Comparison of ENCODE assay signal across 14 cellular contexts in the genomic region with DNA sequence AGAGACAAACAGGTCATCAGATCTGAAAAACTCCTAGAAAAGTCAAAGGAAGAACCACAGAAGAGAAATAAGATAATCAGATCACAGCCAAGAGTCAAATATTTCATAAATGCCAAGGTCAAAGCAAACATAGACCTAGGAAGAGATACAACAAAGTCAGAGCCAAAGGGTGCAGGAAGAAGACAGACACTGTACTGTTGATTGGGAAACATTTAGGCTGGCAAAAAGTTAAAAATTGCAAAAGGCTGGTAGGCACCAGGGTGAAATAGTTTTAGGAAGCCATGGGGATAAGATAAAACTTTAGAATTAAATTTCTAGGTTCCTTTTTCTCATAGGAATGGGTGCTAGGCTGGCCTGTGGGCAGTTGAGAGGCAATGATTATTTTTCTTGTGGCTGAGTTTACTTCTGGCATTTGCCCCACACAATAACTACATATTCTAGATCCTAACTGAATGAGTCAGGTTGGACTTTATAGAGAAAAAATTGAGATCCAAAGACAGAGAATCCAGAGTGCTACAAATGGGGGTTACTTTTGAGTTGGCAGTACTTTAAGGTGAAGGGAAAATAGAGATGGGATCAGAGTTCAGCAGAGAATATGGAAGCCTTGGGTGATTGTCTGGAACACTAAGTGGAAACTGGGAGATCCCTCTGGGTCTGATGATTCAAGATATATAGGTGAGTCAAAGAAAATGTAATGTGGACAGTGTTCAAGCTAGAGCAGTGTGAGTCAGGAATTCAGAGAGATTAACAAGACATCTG.
DNase-seq lines count a peak whose midpoint lies in the region; ATAC-seq, FAIRE-seq and TF ChIP-seq lines count a peak whose summit lies in the region.
"Had no signal": no experiment of that assay in that cellular context is flagged by ENCODE, and none has a peak within 500 bp of the region (broad histone marks: within the 10 kb centered on the region; RNA-seq: fewer than 3 reads in every experiment).

No MANE protein-coding gene starts in this region.

- H2AFZ ChIP-seq in keratinocyte (ENCODE audit: control insufficient read depth, low read length): peak overlapping the region; percentile 59

- peak; percentile 58 for FAIRE-seq in keratinocyte (lab: Jason Lieb, UNC)

- dilution Hi-C loops in keratinocyte (cut with MboI; ENCODE audit: extremely low pct_ligation_motif_present, low sequenced_read_pairs): no loop called here

- POLR2A ChIA-PET in MCF 10A (lab: Yijun Ruan, JAX): interaction anchor here (0.6 kb wide), 1 partner anchor 11 kb away, joined by 3 read pairs; no protein-coding TSS in a partner anchor

- H3K9me3 Mint-ChIP-seq in MCF 10A (ENCODE audit: unreplicated experiment): peaks cover 17% of the 10 kb centered on the region

- H3K9me3 ChIP-seq in breast epithelium: no peaks in the 10 kb centered on the region
- no peaks in the 10 kb centered on the region for H3K9me3 ChIP-seq in keratinocyte (ENCODE audit: control insufficient read depth, low read depth, low read length)

- in situ Hi-C loops in astrocyte of the cerebellum (cut with HindIII; ENCODE audit: low sequenced_read_pairs): no loop called here

- ATAC-seq in HG02885 (IDR thresholded peaks at IDR 0.05; ENCODE audit: poor library complexity, unreplicated experiment): no peak
- ATAC-seq: naive thymus-derived CD8-positive, alpha-beta T cell had no signal

- H3K9me1 ChIP-seq in keratinocyte (ENCODE audit: control insufficient read depth, extremely low read depth, insufficient read depth, low read length): no peaks in the 10 kb centered on the region

- H3K27me3 ChIP-seq in breast epithelium (no peaks in the 10 kb centered on the region), keratinocyte (ENCODE audit: control insufficient read depth, extremely low read depth, insufficient read depth, low read length) (no peaks in the 10 kb centered on the region)

- H3K4me3 Mint-ChIP-seq in MCF 10A (ENCODE audit: unreplicated experiment): no peak overlapping the region
- H3K4me3 Mint-ChIP-seq: naive thymus-derived CD8-positive, alpha-beta T cell had no signal

- BruUV-seq in MCF 10A (replicated peaks; lab: Mats Ljungman, UMichigan): no TSS peak

- no peak overlapping the region for H3K4me3 ChIP-seq in breast epithelium
- H3K4me3 ChIP-seq in astrocyte of the cerebellum (ENCODE audit: low read depth, low read length): no peak overlapping the region
- H3K4me3 ChIP-seq in keratinocyte (ENCODE audit: control insufficient read depth in 2 of 3, extremely low read depth in 1 of 3, insufficient read depth in 2 of 3, low read depth in 1 of 3, low read length in 3 of 3): no peak overlapping the region
- H3K4me3 ChIP-seq: skin epidermis had no signal

- no peaks in the 10 kb centered on the region for H3K36me3 ChIP-seq in breast epithelium
- no peaks in the 10 kb centered on the region for H3K36me3 ChIP-seq in keratinocyte (ENCODE audit: control insufficient read depth in 2 of 2, extremely low read depth in 1 of 2, insufficient read depth in 2 of 2, low read length in 2 of 2)

- H3K27ac Mint-ChIP-seq in MCF 10A (ENCODE audit: low read depth, unreplicated experiment): peak overlapping the region; percentile 84
- H3K27ac Mint-ChIP-seq: naive thymus-derived CD8-positive, alpha-beta T cell had no signal

- no peak overlapping the region for H3K9ac ChIP-seq in keratinocyte (ENCODE audit: control insufficient read depth, extremely low read depth, insufficient read depth, low read length)

- H3K27ac ChIP-seq in breast epithelium: no peak overlapping the region
- peak overlapping the region; percentile 28 for H3K27ac ChIP-seq in keratinocyte (ENCODE audit: control insufficient read depth, insufficient read depth, low read length)
- H3K27ac ChIP-seq: 22Rv1, skin epidermis had no signal

- TF ChIP-seq POLR2A in breast epithelium (IDR thresholded peaks at IDR 0.05): no peak

- H4K20me1 ChIP-seq in keratinocyte (ENCODE audit: control insufficient read depth, extremely low read depth, insufficient read depth, low read length): no peaks in the 10 kb centered on the region

- peaks cover 55% of the 10 kb centered on the region for H3K4me1 Mint-ChIP-seq in MCF 10A (ENCODE audit: insufficient read depth, unreplicated experiment)
- H3K4me1 Mint-ChIP-seq: naive thymus-derived CD8-positive, alpha-beta T cell had no signal

- CTCF ChIA-PET in MCF 10A (lab: Yijun Ruan, JAX): no interaction called here

- H3K4me2 ChIP-seq in keratinocyte (ENCODE audit: control insufficient read depth, extremely low read depth, insufficient read depth, low read depth, low read length): no peak overlapping the region

- DNase-seq in MCF 10A (ENCODE audit: unreplicated experiment) (peak; percentile 43), breast epithelium (ENCODE audit: low spot score in 2 of 2) (no peak), astrocyte of the cerebellum (ENCODE audit: low read depth) (peak; percentile 68), keratinocyte (ENCODE audit: low read depth, low spot score) (peak; percentile 15), NCI-H82 (lab: John Stamatoyannopoulos, UW) (no peak), SIG-M5 (lab: John Stamatoyannopoulos, UW) (no peak), OCI-M1 (lab: John Stamatoyannopoulos, UW) (no peak)
- DNase-seq: Calu3; cerebellar nuclear complex; islet precursor cell; naive thymus-derived CD8-positive, alpha-beta T cell had no signal

- H3K79me2 ChIP-seq in keratinocyte (ENCODE audit: control insufficient read depth, insufficient read depth, low read length): no peaks in the 10 kb centered on the region

- H3K4me1 ChIP-seq in breast epithelium (no peaks in the 10 kb centered on the region), keratinocyte (ENCODE audit: control insufficient read depth, extremely low read depth, insufficient read depth, low read length) (peaks cover 13% of the 10 kb centered on the region)

- no peaks in the 10 kb centered on the region for H3K27me3 Mint-ChIP-seq in MCF 10A (ENCODE audit: insufficient read depth, unreplicated experiment)

- H3K36me3 Mint-ChIP-seq in MCF 10A (ENCODE audit: insufficient read depth, unreplicated experiment): no peaks in the 10 kb centered on the region
- H3K36me3 Mint-ChIP-seq: naive thymus-derived CD8-positive, alpha-beta T cell had no signal

- intact Hi-C loops in MCF 10A (cut with micrococcal nuclease): no loop called here
- intact Hi-C loops in breast epithelium (cut with DNase I; ENCODE audit: low total_unique reads): no loop called here

- TF ChIP-seq CTCF in MCF 10A (IDR thresholded peaks at IDR 0.05; ENCODE audit: unreplicated experiment): no peak
- TF ChIP-seq CTCF in breast epithelium (IDR thresholded peaks at IDR 0.05): no peak
- no peak for TF ChIP-seq CTCF in astrocyte of the cerebellum (IDR thresholded peaks at IDR 0.05; ENCODE audit: low read depth, low read length, missing control alignments)
- no peak for TF ChIP-seq CTCF in keratinocyte (optimal IDR thresholded peaks at IDR 0.05 in 1 of 3, IDR thresholded peaks at IDR 0.05 in 1 of 3, conservative IDR thresholded peaks at IDR 0.05 in 1 of 3; ENCODE audit: extremely low read depth in 1 of 3, insufficient read depth in 2 of 3, low read length in 3 of 3)

Comparison
In these comparisons a context has a peak if more than half of its experiments do, and no peak if none do; other contexts are left out.
1. DNase-seq: peak in MCF 10A (single experiment), astrocyte of the cerebellum (single experiment) and keratinocyte (single experiment); none in breast epithelium (0 of 2), NCI-H82 (single experiment), SIG-M5 (single experiment) and OCI-M1 (single experiment).